ENCODE assay signal across 11 cellular contexts in genomic region chr1:157968503-157968902, GRCh38. TPM values are rescaled to one million over a fixed set of nuclear protein-coding genes. Genes with fewer than 3 reads are reported as not detected.
DNase-seq lines count a peak whose midpoint lies in the region; ATAC-seq, FAIRE-seq and TF ChIP-seq lines count a peak whose summit lies in the region.
"Had no signal": no experiment of that assay in that cellular context is flagged by ENCODE, and none has a peak within 500 bp of the region (broad histone marks: within the 10 kb centered on the region; RNA-seq: fewer than 3 reads in every experiment).

No MANE protein-coding gene starts in this region.

- H3K4me3 ChIP-seq in BE2C (ENCODE audit: low read depth, low read length): no peak overlapping the region
- H3K4me3 ChIP-seq in mammary epithelial cell (replicated peaks in 1 of 3; ENCODE audit: insufficient read depth in 1 of 3, low read depth in 2 of 3, low read length in 3 of 3): no peak overlapping the region
- H3K4me3 ChIP-seq in right lobe of liver: no peak overlapping the region
- H3K4me3 ChIP-seq in spleen: no peak overlapping the region

- WGBS in mammary epithelial cell (ENCODE audit: low coverage, missing lambda C conversion rate): 26% methylated on average over 4 of the region's 7 CpGs
- WGBS in right lobe of liver (ENCODE audit: insufficient coverage, low coverage, low lambda C conversion rate, missing lambda C conversion rate): 41% methylated on average over 5 of the region's 7 CpGs
- WGBS in spleen, 5 donors: 32 to 60% (median 42%) methylated on average over 7 of the region's 7 CpGs

- peak overlapping the region; percentile 51 for H3K4me2 ChIP-seq in mammary epithelial cell (ENCODE audit: insufficient read depth, low read depth, low read length)

- BruUV-seq in mammary epithelial cell (replicated peaks; lab: Mats Ljungman, UMichigan): no TSS peak

- dilution Hi-C loops in mammary epithelial cell (cut with HindIII; ENCODE audit: low sequenced_read_pairs): loop anchor here (5.0 to 10.0 kb wide), 2 partner anchors 114 to 159 kb away; a partner anchor contains a TSS

- H3K36me3 ChIP-seq in BE2C (no peaks in the 10 kb centered on the region), mammary epithelial cell (ENCODE audit: insufficient read depth, low read length) (no peaks in the 10 kb centered on the region), right lobe of liver (no peaks in the 10 kb centered on the region), spleen (no peaks in the 10 kb centered on the region)

- DNase-seq in BE2C: peak; percentile 11
- peak; percentile 65 for DNase-seq in NCI-H1694 treated with DMSO at 0.1 percent for 48 hours (lab: John Stamatoyannopoulos, UW)
- DNase-seq in mammary epithelial cell: peak; percentile 89
- DNase-seq in right lobe of liver: peak in 2 of 3 donors; percentile 51 to 68
- DNase-seq in spleen: no peak
- DNase-seq in H54 (ENCODE audit: insufficient read length, low spot score): no peak
- DNase-seq in activated T-cell treated with anti-CD3 and anti-CD28 coated beads, Interleukin-2, amount 50 U/mL, for 72 hours: no peak
- no peak for DNase-seq in DMS114 treated with DMSO at 0.1 percent for 48 hours (lab: John Stamatoyannopoulos, UW; ENCODE audit: unreplicated experiment)
- DNase-seq: activated T-cell treated with anti-CD3 and anti-CD28 coated beads, Interleukin-2, amount 50 U/mL, for 4 hours; NCI-H2081 treated with DMSO at 0.1 percent for 48 hours; T-helper 2 cell had no signal

- H3K27me3 ChIP-seq in BE2C: no peaks in the 10 kb centered on the region; the same call in 1 of the 2 replicates
- no peaks in the 10 kb centered on the region for H3K27me3 ChIP-seq in mammary epithelial cell (ENCODE audit: insufficient read depth, low read length)
- no peaks in the 10 kb centered on the region for H3K27me3 ChIP-seq in right lobe of liver
- H3K27me3 ChIP-seq in spleen (replicated peaks in 1 of 7): peaks cover 0 to 11% (median 0%) of the 10 kb centered on the region in 7 donors

- in situ Hi-C loops in mammary epithelial cell (cut with MboI; ENCODE audit: low sequenced_read_pairs in 2 of 2): loop anchor here (5.0 to 10.0 kb wide), 2 partner anchors 154 to 156 kb away; a partner anchor contains a TSS

- H3K4me1 ChIP-seq in BE2C: no peaks in the 10 kb centered on the region
- H3K4me1 ChIP-seq in mammary epithelial cell (ENCODE audit: insufficient read depth, low read length): peaks cover 30% of the 10 kb centered on the region
- H3K4me1 ChIP-seq in right lobe of liver: peaks cover 0 to 11% (median 6%) of the 10 kb centered on the region in 4 donors
- peaks cover 0 to 4% (median 3%) of the 10 kb centered on the region in 6 donors for H3K4me1 ChIP-seq in spleen

- H3K9me3 Mint-ChIP-seq in activated T-cell treated with anti-CD3 and anti-CD28 coated beads, Interleukin-2, amount 50 U/mL, for 72 hours: peaks cover 0 to 1% of the 10 kb centered on the region in 2 donors
- H3K9me3 Mint-ChIP-seq: activated T-cell treated with anti-CD3 and anti-CD28 coated beads, Interleukin-2, amount 50 U/mL, for 4 hours had no signal

- no peak overlapping the region for H3K4me3 Mint-ChIP-seq in activated T-cell treated with anti-CD3 and anti-CD28 coated beads, Interleukin-2, amount 50 U/mL, for 72 hours
- H3K4me3 Mint-ChIP-seq: activated T-cell treated with anti-CD3 and anti-CD28 coated beads, Interleukin-2, amount 50 U/mL, for 4 hours had no signal

- no peaks in the 10 kb centered on the region for H3K36me3 Mint-ChIP-seq in activated T-cell treated with anti-CD3 and anti-CD28 coated beads, Interleukin-2, amount 50 U/mL, for 72 hours (ENCODE audit: insufficient read depth in 2 of 2)

- H3K27me3 Mint-ChIP-seq in activated T-cell treated with anti-CD3 and anti-CD28 coated beads, Interleukin-2, amount 50 U/mL, for 72 hours (ENCODE audit: low read depth): no peaks in the 10 kb centered on the region

- no peaks in the 10 kb centered on the region for H3K79me2 ChIP-seq in mammary epithelial cell (ENCODE audit: insufficient read depth, low read length)

- no peaks in the 10 kb centered on the region for H3K4me1 Mint-ChIP-seq in activated T-cell treated with anti-CD3 and anti-CD28 coated beads, Interleukin-2, amount 50 U/mL, for 72 hours (ENCODE audit: low read depth)

- intact Hi-C loops in mammary epithelial cell (cut with micrococcal nuclease): loop anchor here (2.0 to 10.0 kb wide), 2 partner anchors 144 to 556 kb away; no protein-coding TSS in a partner anchor
- intact Hi-C loops in right lobe of liver (cut with DNase I): loop anchor here (10.0 kb wide), 2 partner anchors 146 to 156 kb away; a partner anchor contains a TSS
- intact Hi-C loops in spleen (cut with DNase I; ENCODE audit: low total_unique reads): loop anchor here (10.0 kb wide), 1 partner anchor 156 kb away; a partner anchor contains a TSS

- TF ChIP-seq POLR2A in right lobe of liver (IDR thresholded peaks at IDR 0.05) (no peak), spleen (IDR thresholded peaks at IDR 0.05) (no peak), H54 (IDR thresholded peaks at IDR 0.05; ENCODE audit: low read depth, low read length) (no peak)

- H3K9ac ChIP-seq in mammary epithelial cell (ENCODE audit: insufficient read depth, low read length): peak overlapping the region; percentile 27

- no peak overlapping the region for H3K27ac Mint-ChIP-seq in activated T-cell treated with anti-CD3 and anti-CD28 coated beads, Interleukin-2, amount 50 U/mL, for 72 hours

- FAIRE-seq in H54 (lab: Jason Lieb, UNC): no peak

- CTCF ChIA-PET in mammary epithelial cell (lab: Charles Lee; ENCODE audit: low non-redundant PET): interaction anchor here (1.0 to 1.4 kb wide), 5 partner anchors 23 to 177 kb away, joined by 3 to 14 read pairs (median 4); no protein-coding TSS in a partner anchor

- peak overlapping the region; percentile 85 for H3K27ac ChIP-seq in mammary epithelial cell (ENCODE audit: insufficient read depth, low read depth, low read length)
- H3K27ac ChIP-seq in right lobe of liver: no peak overlapping the region
- no peak overlapping the region for H3K27ac ChIP-seq in spleen

- peak overlapping the region; percentile 74 for H2AFZ ChIP-seq in mammary epithelial cell (ENCODE audit: low read depth, low read length)

- H4K20me1 ChIP-seq in mammary epithelial cell (ENCODE audit: insufficient read depth, low read length): no peaks in the 10 kb centered on the region

- TF ChIP-seq CTCF in BE2C (IDR thresholded peaks at IDR 0.05; ENCODE audit: low read depth, low read length) (no peak), mammary epithelial cell (conservative IDR thresholded peaks at IDR 0.05 in 1 of 2, IDR thresholded peaks at IDR 0.05 in 1 of 2; ENCODE audit: extremely low read depth in 1 of 2, insufficient read depth in 1 of 2, low read depth in 1 of 2, low read length in 2 of 2) (no peak), right lobe of liver (IDR thresholded peaks at IDR 0.05) (no peak), spleen (IDR thresholded peaks at IDR 0.05 in 8 of 11, conservative IDR thresholded peaks at IDR 0.05 in 3 of 11) (no peak)

- H3K9me3 ChIP-seq in BE2C (no peaks in the 10 kb centered on the region), mammary epithelial cell (replicated peaks; ENCODE audit: insufficient read depth, low read length) (peaks cover 17% of the 10 kb centered on the region), right lobe of liver (no peaks in the 10 kb centered on the region), spleen (peaks cover 0 to 14% (median 0%) of the 10 kb centered on the region in 8 donors)

- peak in 1 of 4 donors; percentile 65 for ATAC-seq in right lobe of liver
- ATAC-seq in activated T-cell treated with anti-CD3 and anti-CD28 coated beads, Interleukin-2, amount 50 U/mL, for 72 hours (replicated peaks in 1 of 2): no peak
- ATAC-seq: activated T-cell treated with anti-CD3 and anti-CD28 coated beads, Interleukin-2, amount 50 U/mL, for 4 hours had no signal

RNA-seq across cellular contexts. Expression of gene KIRREL1, which starts 24.9 kb away (rescaled TPM):
- not detected for polyA plus RNA-seq in BE2C (2012; ENCODE audit: insufficient read depth, insufficient read length, low read depth)
- 100 to 1,000 TPM in 1 of 2 donors, 10 to 100 TPM in 1; 92.2 to 130 TPM for total RNA-seq in mammary epithelial cell
- 43.7 TPM for polyA plus RNA-seq in mammary epithelial cell
- polyA minus RNA-seq in mammary epithelial cell: 159 TPM
- total RNA-seq in right lobe of liver: 1 to 10 TPM; 1.1 to 4.9 (median 2.9) TPM
- 10 to 100 TPM; 14.0 to 50.9 (median 24.5) TPM for total RNA-seq in spleen
- polyA plus RNA-seq in spleen: 1 to 10 TPM; 1.4 to 3.9 (median 1.7) TPM
- total RNA-seq in activated T-cell treated with anti-CD3 and anti-CD28 coated beads, Interleukin-2, amount 50 U/mL, for 72 hours: not detected

Comparison
In these comparisons a context has a peak if more than half of its experiments do, and no peak if none do; other contexts are left out.
1. DNase-seq: peak in BE2C (single experiment), NCI-H1694 treated with DMSO at 0.1 percent for 48 hours (single experiment), mammary epithelial cell (single experiment) and right lobe of liver (2 of 3); none in spleen (single experiment), H54 (single experiment), activated T-cell treated with anti-CD3 and anti-CD28 coated beads, Interleukin-2, amount 50 U/mL, for 72 hours (0 of 2) and DMS114 treated with DMSO at 0.1 percent for 48 hours (single experiment).